ENCODE assay signal across 1 cellular context in genomic region chr6:43076093-43076927, GRCh38.
A peak's percentile ranks its signal among the peaks of the same experiment; 100 is the strongest.
TF ChIP-seq lines count a peak whose summit lies in the region.

TSS of gene PTK7 (plus strand) at chr6:43076314. CDS start at chr6:43076489, 175 bp downstream.

TF ChIP-seq in HepG2, 621 proteins besides CTCF, POLR2A, EP300 and RAD21 (continued from another document and continues in another):
- no peak; the same call in 1 of the 2 replicates for TF ChIP-seq PAXIP1 (CRISPR knock-in tag; conservative IDR thresholded peaks at IDR 0.05)
- no peak for TF ChIP-seq GTF3A (CRISPR knock-in tag; conservative IDR thresholded peaks at IDR 0.05)
- TF ChIP-seq KDM6A (CRISPR knock-in tag; IDR thresholded peaks at IDR 0.05; ENCODE audit: low read depth) = no peak
- peak; percentile 28; the same call in 1 of the 2 replicates for TF ChIP-seq ZNF570 (CRISPR knock-in tag; IDR thresholded peaks at IDR 0.05; ENCODE audit: borderline replicate concordance)
- TF ChIP-seq ZNF746 (CRISPR knock-in tag; IDR thresholded peaks at IDR 0.05) = no peak
- TF ChIP-seq GLI4 (CRISPR knock-in tag; IDR thresholded peaks at IDR 0.05; ENCODE audit: borderline replicate concordance) = 0 out of 2 replicates have a peak, but pooled peaks have one; percentile 6
- no peak for TF ChIP-seq YEATS2 (CRISPR knock-in tag; IDR thresholded peaks at IDR 0.05; ENCODE audit: borderline replicate concordance)
- no peak; the same call in 1 of the 2 replicates for TF ChIP-seq KLF11 (CRISPR knock-in tag; IDR thresholded peaks at IDR 0.05)
- TF ChIP-seq, protein P1, sequence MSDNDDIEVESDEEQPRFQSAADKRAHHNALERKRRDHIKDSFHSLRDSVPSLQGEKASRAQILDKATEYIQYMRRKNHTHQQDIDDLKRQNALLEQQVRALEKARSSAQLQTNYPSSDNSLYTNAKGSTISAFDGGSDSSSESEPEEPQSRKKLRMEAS (IDR thresholded peaks at IDR 0.05) = no peak; the same call in 1 of the 2 replicates
- TF ChIP-seq, protein P2, sequence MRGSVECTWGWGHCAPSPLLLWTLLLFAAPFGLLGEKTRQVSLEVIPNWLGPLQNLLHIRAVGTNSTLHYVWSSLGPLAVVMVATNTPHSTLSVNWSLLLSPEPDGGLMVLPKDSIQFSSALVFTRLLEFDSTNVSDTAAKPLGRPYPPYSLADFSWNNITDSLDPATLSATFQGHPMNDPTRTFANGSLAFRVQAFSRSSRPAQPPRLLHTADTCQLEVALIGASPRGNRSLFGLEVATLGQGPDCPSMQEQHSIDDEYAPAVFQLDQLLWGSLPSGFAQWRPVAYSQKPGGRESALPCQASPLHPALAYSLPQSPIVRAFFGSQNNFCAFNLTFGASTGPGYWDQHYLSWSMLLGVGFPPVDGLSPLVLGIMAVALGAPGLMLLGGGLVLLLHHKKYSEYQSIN (CRISPR knock-in tag; IDR thresholded peaks at IDR 0.05; ENCODE audit: borderline replicate concordance) = no peak
- TF ChIP-seq MZF1 (CRISPR knock-in tag; IDR thresholded peaks at IDR 0.05; ENCODE audit: borderline replicate concordance) = no peak
- no peak for TF ChIP-seq XBP1 (CRISPR knock-in tag; IDR thresholded peaks at IDR 0.05)
- no peak for TF ChIP-seq SCMH1 (CRISPR knock-in tag; IDR thresholded peaks at IDR 0.05; ENCODE audit: borderline replicate concordance)
- TF ChIP-seq ZNF251 (CRISPR knock-in tag; IDR thresholded peaks at IDR 0.05) = 0 out of 2 replicates have a peak, but pooled peaks have one; percentile 38
- TF ChIP-seq ATF7-NPFF (CRISPR knock-in tag; IDR thresholded peaks at IDR 0.05; ENCODE audit: low read depth) = peak; percentile 74; the same call in 1 of the 2 replicates
- peak; percentile 62; the same call in 1 of the 2 replicates for TF ChIP-seq TRAFD1 (CRISPR knock-in tag; IDR thresholded peaks at IDR 0.05; ENCODE audit: borderline replicate concordance)
- TF ChIP-seq SPEN (CRISPR knock-in tag; IDR thresholded peaks at IDR 0.05; ENCODE audit: low read depth) = peak; percentile 43; the same call in 1 of the 2 replicates
- TF ChIP-seq POLR2AphosphoS5 (IDR thresholded peaks at IDR 0.05; ENCODE audit: low read depth, low read length) = peak; percentile 38
- no peak; the same call in 1 of the 2 replicates for TF ChIP-seq KDM5B (CRISPR knock-in tag; IDR thresholded peaks at IDR 0.05; ENCODE audit: borderline replicate concordance)
- TF ChIP-seq NCOA2 (CRISPR knock-in tag; IDR thresholded peaks at IDR 0.05) = no peak
- TF ChIP-seq ARID2 (CRISPR knock-in tag; IDR thresholded peaks at IDR 0.05; ENCODE audit: borderline replicate concordance) = peak; percentile 60; the same call in 1 of the 2 replicates
- no peak for TF ChIP-seq ZNF121 (CRISPR knock-in tag; IDR thresholded peaks at IDR 0.05)
- TF ChIP-seq KLF13 (CRISPR knock-in tag; IDR thresholded peaks at IDR 0.05) = 0 out of 2 replicates have a peak, but pooled peaks have one; percentile 35
- 0 out of 2 replicates have a peak, but pooled peaks have one; percentile 27 for TF ChIP-seq ZNF10 (CRISPR knock-in tag; IDR thresholded peaks at IDR 0.05; ENCODE audit: borderline replicate concordance, low read depth)
- TF ChIP-seq JUND (CRISPR knock-in tag; IDR thresholded peaks at IDR 0.05) = peak; percentile 44; the same call in 1 of the 2 replicates
- TF ChIP-seq NFKB2 (CRISPR knock-in tag; IDR thresholded peaks at IDR 0.05; ENCODE audit: borderline replicate concordance) = 0 out of 2 replicates have a peak, but pooled peaks have one; percentile 8
- peak; percentile 40; the same call in 1 of the 2 replicates for TF ChIP-seq ZNF383 (CRISPR knock-in tag; IDR thresholded peaks at IDR 0.05; ENCODE audit: borderline replicate concordance)
- TF ChIP-seq IKZF4 (CRISPR knock-in tag; IDR thresholded peaks at IDR 0.05; ENCODE audit: borderline replicate concordance, low read depth, not compliant biosample characterization) = no peak
- TF ChIP-seq ZNF557 (CRISPR knock-in tag; IDR thresholded peaks at IDR 0.05) = no peak
- TF ChIP-seq ZNF343 (CRISPR knock-in tag; IDR thresholded peaks at IDR 0.05) = no peak; the same call in 1 of the 2 replicates
- TF ChIP-seq HBP1 (CRISPR knock-in tag; IDR thresholded peaks at IDR 0.05; ENCODE audit: low read depth) = no peak
- no peak for TF ChIP-seq ZNF781 (CRISPR knock-in tag; IDR thresholded peaks at IDR 0.05; ENCODE audit: borderline replicate concordance, not compliant biosample characterization)
- TF ChIP-seq AGO2 (optimal IDR thresholded peaks at IDR 0.05; ENCODE audit: low read depth, low read length) = peak; percentile 73
- TF ChIP-seq ZNF234 (CRISPR knock-in tag; conservative IDR thresholded peaks at IDR 0.05) = 0 out of 2 replicates have a peak, but pooled peaks have one; percentile 66
- TF ChIP-seq, protein P3, sequence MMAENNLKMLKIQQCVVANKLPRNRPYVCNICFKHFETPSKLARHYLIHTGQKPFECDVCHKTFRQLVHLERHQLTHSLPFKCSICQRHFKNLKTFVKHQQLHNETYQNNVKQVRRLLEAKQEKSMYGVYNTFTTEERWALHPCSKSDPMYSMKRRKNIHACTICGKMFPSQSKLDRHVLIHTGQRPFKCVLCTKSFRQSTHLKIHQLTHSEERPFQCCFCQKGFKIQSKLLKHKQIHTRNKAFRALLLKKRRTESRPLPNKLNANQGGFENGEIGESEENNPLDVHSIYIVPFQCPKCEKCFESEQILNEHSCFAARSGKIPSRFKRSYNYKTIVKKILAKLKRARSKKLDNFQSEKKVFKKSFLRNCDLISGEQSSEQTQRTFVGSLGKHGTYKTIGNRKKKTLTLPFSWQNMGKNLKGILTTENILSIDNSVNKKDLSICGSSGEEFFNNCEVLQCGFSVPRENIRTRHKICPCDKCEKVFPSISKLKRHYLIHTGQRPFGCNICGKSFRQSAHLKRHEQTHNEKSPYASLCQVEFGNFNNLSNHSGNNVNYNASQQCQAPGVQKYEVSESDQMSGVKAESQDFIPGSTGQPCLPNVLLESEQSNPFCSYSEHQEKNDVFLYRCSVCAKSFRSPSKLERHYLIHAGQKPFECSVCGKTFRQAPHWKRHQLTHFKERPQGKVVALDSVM (CRISPR knock-in tag; IDR thresholded peaks at IDR 0.05) = no peak
- peak; percentile 64; the same call in 1 of the 2 replicates for TF ChIP-seq ZNF547 (CRISPR knock-in tag; IDR thresholded peaks at IDR 0.05)
- no peak for TF ChIP-seq RBM22 (optimal IDR thresholded peaks at IDR 0.05; ENCODE audit: low read length)
- TF ChIP-seq FOXA3 (CRISPR knock-in tag; IDR thresholded peaks at IDR 0.05) = no peak
- TF ChIP-seq ZNF512 (CRISPR knock-in tag; IDR thresholded peaks at IDR 0.05) = no peak
- no peak for TF ChIP-seq REXO4 (CRISPR knock-in tag; IDR thresholded peaks at IDR 0.05; ENCODE audit: borderline replicate concordance)
- TF ChIP-seq ZNF530 (CRISPR knock-in tag; IDR thresholded peaks at IDR 0.05; ENCODE audit: low read depth) = peak; percentile 33; the same call in 1 of the 2 replicates
- TF ChIP-seq, protein P4, sequence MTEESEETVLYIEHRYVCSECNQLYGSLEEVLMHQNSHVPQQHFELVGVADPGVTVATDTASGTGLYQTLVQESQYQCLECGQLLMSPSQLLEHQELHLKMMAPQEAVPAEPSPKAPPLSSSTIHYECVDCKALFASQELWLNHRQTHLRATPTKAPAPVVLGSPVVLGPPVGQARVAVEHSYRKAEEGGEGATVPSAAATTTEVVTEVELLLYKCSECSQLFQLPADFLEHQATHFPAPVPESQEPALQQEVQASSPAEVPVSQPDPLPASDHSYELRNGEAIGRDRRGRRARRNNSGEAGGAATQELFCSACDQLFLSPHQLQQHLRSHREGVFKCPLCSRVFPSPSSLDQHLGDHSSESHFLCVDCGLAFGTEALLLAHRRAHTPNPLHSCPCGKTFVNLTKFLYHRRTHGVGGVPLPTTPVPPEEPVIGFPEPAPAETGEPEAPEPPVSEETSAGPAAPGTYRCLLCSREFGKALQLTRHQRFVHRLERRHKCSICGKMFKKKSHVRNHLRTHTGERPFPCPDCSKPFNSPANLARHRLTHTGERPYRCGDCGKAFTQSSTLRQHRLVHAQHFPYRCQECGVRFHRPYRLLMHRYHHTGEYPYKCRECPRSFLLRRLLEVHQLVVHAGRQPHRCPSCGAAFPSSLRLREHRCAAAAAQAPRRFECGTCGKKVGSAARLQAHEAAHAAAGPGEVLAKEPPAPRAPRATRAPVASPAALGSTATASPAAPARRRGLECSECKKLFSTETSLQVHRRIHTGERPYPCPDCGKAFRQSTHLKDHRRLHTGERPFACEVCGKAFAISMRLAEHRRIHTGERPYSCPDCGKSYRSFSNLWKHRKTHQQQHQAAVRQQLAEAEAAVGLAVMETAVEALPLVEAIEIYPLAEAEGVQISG (CRISPR knock-in tag; IDR thresholded peaks at IDR 0.05) = peak; percentile 47
- TF ChIP-seq DR1 (CRISPR knock-in tag; IDR thresholded peaks at IDR 0.05) = no peak
- no peak for TF ChIP-seq ZNF569 (CRISPR knock-in tag; IDR thresholded peaks at IDR 0.05; ENCODE audit: borderline replicate concordance)
- TF ChIP-seq ZNF766 (CRISPR knock-in tag; IDR thresholded peaks at IDR 0.05; ENCODE audit: borderline replicate concordance) = 0 out of 2 replicates have a peak, but pooled peaks have one; percentile 50
- TF ChIP-seq ZNF101 (CRISPR knock-in tag; IDR thresholded peaks at IDR 0.05; ENCODE audit: borderline replicate concordance, low read depth) = peak; percentile 85; the same call in 1 of the 2 replicates
- no peak; the same call in none of the 2 replicates for TF ChIP-seq TAF1 (CRISPR knock-in tag; IDR thresholded peaks at IDR 0.05)
- 0 out of 2 replicates have a peak, but pooled peaks have one; percentile 7 for TF ChIP-seq ELF4 (CRISPR knock-in tag; IDR thresholded peaks at IDR 0.05; ENCODE audit: borderline replicate concordance)
- peak; percentile 73; the same call in 1 of the 2 replicates for TF ChIP-seq TOPORS (CRISPR knock-in tag; IDR thresholded peaks at IDR 0.05)
- TF ChIP-seq FOXJ3 (CRISPR knock-in tag; IDR thresholded peaks at IDR 0.05; ENCODE audit: borderline replicate concordance) = no peak
- TF ChIP-seq HHEX (CRISPR knock-in tag; IDR thresholded peaks at IDR 0.05) = no peak
- no peak for TF ChIP-seq ZBTB42 (CRISPR knock-in tag; IDR thresholded peaks at IDR 0.05)
